ENCODE assay signal across 24 cellular contexts in genomic region chr9:93079371-93079770, GRCh38. TPM values are rescaled to one million over a fixed set of nuclear protein-coding genes. Genes with fewer than 3 reads are reported as not detected.
DNase-seq lines count a peak whose midpoint lies in the region; ATAC-seq and TF ChIP-seq lines count a peak whose summit lies in the region.
"Had no signal": no experiment of that assay in that cellular context is flagged by ENCODE, and none has a peak within 500 bp of the region (broad histone marks: within the 10 kb centered on the region; RNA-seq: fewer than 3 reads in every experiment).

No MANE protein-coding gene starts in this region.

- no peak for ATAC-seq in activated T-cell treated with anti-CD3 and anti-CD28 coated beads, Interleukin-2, amount 50 U/mL, for 4 hours
- no peak for ATAC-seq in sciatic nerve
- no peak for ATAC-seq in stimulated activated naive B cell treated with anti-CD40 and anti-IgM and Interleukin-4, amounts not matched to agents 10 μg/mL and 1 μg/mL and 100 μg/mL, for 72 hours (replicated peaks)
- ATAC-seq: A549, left cardiac atrium, pancreas, right cardiac atrium had no signal

- H3K4me3 ChIP-seq in BLaER1 = no peak overlapping the region
- H3K4me3 ChIP-seq: A549, pancreas, tibial nerve had no signal

- H3K27me3 Mint-ChIP-seq in activated T-cell treated with anti-CD3 and anti-CD28 coated beads, Interleukin-2, amount 50 U/mL, for 4 hours (ENCODE audit: low read depth) = no peaks in the 10 kb centered on the region
- H3K27me3 Mint-ChIP-seq in type B pancreatic cell = no peaks in the 10 kb centered on the region
- no peaks in the 10 kb centered on the region for H3K27me3 Mint-ChIP-seq in stimulated activated naive B cell treated with anti-CD40 and anti-IgM and Interleukin-4, amounts not matched to agents 10 μg/mL and 1 μg/mL and 100 μg/mL, for 72 hours
- H3K27me3 Mint-ChIP-seq: naive B cell; stimulated activated naive CD8-positive, alpha-beta T cell treated with anti-CD3 and anti-CD28 coated beads, Interleukin-15, Interleukin-2, amounts not matched to agents 100 ng/mL and 50 ng/mL, for 24 hours had no signal

- 0 out of 2 replicates have a peak overlapping the region, but pooled peaks have one; percentile 16 for H3K27ac ChIP-seq in BLaER1
- H3K27ac ChIP-seq: A549, pancreas, RWPE1, tibial nerve had no signal

- H3K36me3 Mint-ChIP-seq in activated T-cell treated with anti-CD3 and anti-CD28 coated beads, Interleukin-2, amount 50 U/mL, for 4 hours (ENCODE audit: insufficient read depth) = peaks cover 20% of the 10 kb centered on the region
- no peaks in the 10 kb centered on the region for H3K36me3 Mint-ChIP-seq in type B pancreatic cell
- peaks cover 21 to 37% of the 10 kb centered on the region in 2 donors for H3K36me3 Mint-ChIP-seq in stimulated activated naive B cell treated with anti-CD40 and anti-IgM and Interleukin-4, amounts not matched to agents 10 μg/mL and 1 μg/mL and 100 μg/mL, for 72 hours

- no peak overlapping the region for H3K27ac Mint-ChIP-seq in type B pancreatic cell
- H3K27ac Mint-ChIP-seq in stimulated activated naive B cell treated with anti-CD40 and anti-IgM and Interleukin-4, amounts not matched to agents 10 μg/mL and 1 μg/mL and 100 μg/mL, for 72 hours = no peak overlapping the region
- H3K27ac Mint-ChIP-seq: stimulated activated naive CD8-positive, alpha-beta T cell treated with anti-CD3 and anti-CD28 coated beads, Interleukin-15, Interleukin-2, amounts not matched to agents 100 ng/mL and 50 ng/mL, for 24 hours; T-helper 2 cell treated with Interferon-gamma antibody and Interleukin-4, amounts not matched to agents 5 μg/mL and 100 μg/mL, for 36 hours had no signal

- peaks cover 43% of the 10 kb centered on the region for H3K4me1 Mint-ChIP-seq in activated T-cell treated with anti-CD3 and anti-CD28 coated beads, Interleukin-2, amount 50 U/mL, for 4 hours (ENCODE audit: low read depth)
- peaks cover 5% of the 10 kb centered on the region for H3K4me1 Mint-ChIP-seq in type B pancreatic cell (ENCODE audit: unreplicated experiment)
- H3K4me1 Mint-ChIP-seq in stimulated activated naive B cell treated with anti-CD40 and anti-IgM and Interleukin-4, amounts not matched to agents 10 μg/mL and 1 μg/mL and 100 μg/mL, for 72 hours = peaks cover 8 to 14% of the 10 kb centered on the region in 2 donors

- TF ChIP-seq CTCF in type B pancreatic cell (conservative IDR thresholded peaks at IDR 0.05) = no peak

- H3K27me3 ChIP-seq in BLaER1 = no peaks in the 10 kb centered on the region
- H3K27me3 ChIP-seq: pancreas, tibial nerve had no signal

- H3K9ac ChIP-seq in BLaER1 = no peak overlapping the region

- no peak overlapping the region for H3K4me2 ChIP-seq in BLaER1
- H3K4me2 ChIP-seq: A549 had no signal

- H3K4me3 Mint-ChIP-seq in activated T-cell treated with anti-CD3 and anti-CD28 coated beads, Interleukin-2, amount 50 U/mL, for 4 hours = no peak overlapping the region
- H3K4me3 Mint-ChIP-seq in type B pancreatic cell = no peak overlapping the region
- H3K4me3 Mint-ChIP-seq in stimulated activated naive B cell treated with anti-CD40 and anti-IgM and Interleukin-4, amounts not matched to agents 10 μg/mL and 1 μg/mL and 100 μg/mL, for 72 hours = no peak overlapping the region
- H3K4me3 Mint-ChIP-seq: naive B cell; stimulated activated naive CD8-positive, alpha-beta T cell treated with anti-CD3 and anti-CD28 coated beads, Interleukin-15, Interleukin-2, amounts not matched to agents 100 ng/mL and 50 ng/mL, for 24 hours; T-helper 2 cell treated with Interferon-gamma antibody and Interleukin-4, amounts not matched to agents 5 μg/mL and 100 μg/mL, for 36 hours had no signal

- peaks cover 43% of the 10 kb centered on the region for H3K4me1 ChIP-seq in BLaER1
- H3K4me1 ChIP-seq: A549, pancreas, tibial nerve had no signal

- H3K36me3 ChIP-seq in BLaER1 = peaks cover 81% of the 10 kb centered on the region
- H3K36me3 ChIP-seq: pancreas, tibial nerve had no signal

- no peaks in the 10 kb centered on the region for H3K9me3 ChIP-seq in BLaER1
- H3K9me3 ChIP-seq: A549, pancreas, tibial nerve had no signal

- intact Hi-C loops in sciatic nerve (cut with DNase I) = no loop called here

- H3K9me3 Mint-ChIP-seq in activated T-cell treated with anti-CD3 and anti-CD28 coated beads, Interleukin-2, amount 50 U/mL, for 4 hours = no peaks in the 10 kb centered on the region
- H3K9me3 Mint-ChIP-seq in type B pancreatic cell = no peaks in the 10 kb centered on the region
- no peaks in the 10 kb centered on the region for H3K9me3 Mint-ChIP-seq in stimulated activated naive B cell treated with anti-CD40 and anti-IgM and Interleukin-4, amounts not matched to agents 10 μg/mL and 1 μg/mL and 100 μg/mL, for 72 hours
- H3K9me3 Mint-ChIP-seq: naive B cell; stimulated activated naive CD8-positive, alpha-beta T cell treated with anti-CD3 and anti-CD28 coated beads, Interleukin-15, Interleukin-2, amounts not matched to agents 100 ng/mL and 50 ng/mL, for 24 hours; T-helper 2 cell treated with Interferon-gamma antibody and Interleukin-4, amounts not matched to agents 5 μg/mL and 100 μg/mL, for 36 hours had no signal

- DNase-seq in activated T-cell treated with anti-CD3 and anti-CD28 coated beads, Interleukin-2, amount 50 U/mL, for 1 hour = peak; percentile 8
- DNase-seq in activated T-cell treated with anti-CD3 and anti-CD28 coated beads, Interleukin-2, amount 50 U/mL, for 4 hours = no peak
- DNase-seq in islet precursor cell (peak; percentile 29), sciatic nerve (ENCODE audit: low spot score) (peak; percentile 38), AG08396 (ENCODE audit: low spot score) (no peak), type B pancreatic cell (ENCODE audit: extremely low spot score, unreplicated experiment) (no peak)
- DNase-seq in stimulated activated naive B cell treated with anti-CD40 and anti-IgM and Interleukin-4, amounts not matched to agents 10 μg/mL and 1 μg/mL and 100 μg/mL, for 72 hours = no peak
- DNase-seq: activated CD4-positive, alpha-beta T cell treated with anti-CD3 and anti-CD28 coated beads, Interleukin-2, amount 50 U/mL, for 4 hours; Calu3; cerebellar nuclear complex; left cardiac atrium; mesendoderm; naive B cell; NCI-H1105; NCI-H2029 treated with DMSO at 0.1 percent for 48 hours; NCI-H2227 treated with DMSO at 0.1 percent for 48 hours; right cardiac atrium had no signal

- H4K20me1 ChIP-seq in BLaER1 = no peaks in the 10 kb centered on the region

RNA-seq across cellular contexts. Expression of gene CARD19, which starts 16.6 kb away (rescaled TPM):
- total RNA-seq in activated T-cell treated with anti-CD3 and anti-CD28 coated beads, Interleukin-2, amount 50 U/mL, for 4 hours = 10 to 100 TPM; 25.5 to 33.8 (median 28.4) TPM
- total RNA-seq in sciatic nerve (36.6 TPM), type B pancreatic cell (ENCODE audit: low replicate concordance) (17.7 and 22.2 TPM in 2 replicates)

RNA-seq across cellular contexts. Expression of gene SUSD3, which starts 20.9 kb away (rescaled TPM):
- 1 to 10 TPM; 7.7 to 9.5 (median 9.4) TPM for total RNA-seq in activated T-cell treated with anti-CD3 and anti-CD28 coated beads, Interleukin-2, amount 50 U/mL, for 4 hours
- total RNA-seq in sciatic nerve (6.6 TPM), type B pancreatic cell (ENCODE audit: low replicate concordance) (1.5 and 3.8 TPM in 2 replicates)

RNA-seq across cellular contexts. Expression of gene NINJ1, which starts 54.7 kb away (rescaled TPM):
- 10 to 100 TPM; 48.6 to 69.8 (median 50.1) TPM for total RNA-seq in activated T-cell treated with anti-CD3 and anti-CD28 coated beads, Interleukin-2, amount 50 U/mL, for 4 hours
- total RNA-seq in sciatic nerve (53.5 TPM), type B pancreatic cell (ENCODE audit: low replicate concordance) (19.4 and 21.6 TPM in 2 replicates)

Comparison
In these comparisons a context has a peak if more than half of its experiments do, and no peak if none do; other contexts are left out.
1. DNase-seq: peak in activated T-cell treated with anti-CD3 and anti-CD28 coated beads, Interleukin-2, amount 50 U/mL, for 1 hour (single experiment), islet precursor cell (single experiment) and sciatic nerve (single experiment); none in activated T-cell treated with anti-CD3 and anti-CD28 coated beads, Interleukin-2, amount 50 U/mL, for 4 hours (single experiment), AG08396 (single experiment), type B pancreatic cell (single experiment) and stimulated activated naive B cell treated with anti-CD40 and anti-IgM and Interleukin-4, amounts not matched to agents 10 μg/mL and 1 μg/mL and 100 μg/mL, for 72 hours (single experiment).